In the genomic region with DNA sequence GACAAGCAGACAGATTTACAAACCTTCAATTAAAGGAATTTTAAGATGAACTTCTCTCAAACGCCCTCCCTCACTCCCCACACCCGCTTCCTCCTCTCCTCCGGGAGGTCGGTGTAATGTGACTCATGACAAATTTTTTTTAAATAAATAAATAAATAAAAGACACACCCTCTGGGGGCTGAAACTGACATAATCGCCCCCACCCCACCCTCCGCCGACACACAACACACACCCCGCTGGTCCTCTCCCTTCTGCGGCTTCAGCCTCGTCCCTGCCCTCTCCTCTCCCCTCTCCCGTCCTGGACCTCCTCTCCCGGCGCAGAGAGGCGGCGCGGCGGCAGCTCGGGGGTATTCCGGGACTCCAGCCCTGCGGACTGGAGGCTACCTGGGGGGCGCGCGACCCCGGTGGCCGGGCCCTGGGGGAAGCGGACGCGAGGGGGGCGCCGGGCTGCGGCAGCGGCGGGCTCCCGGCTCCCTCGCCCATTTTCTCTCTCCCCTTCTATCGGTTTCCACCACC, we compare ENCODE assay signal across 8 cellular contexts. TPM values are rescaled to one million over a fixed set of nuclear protein-coding genes. Genes with fewer than 3 reads are reported as not detected.
DNase-seq lines count a peak whose midpoint lies in the region; ATAC-seq and TF ChIP-seq lines count a peak whose summit lies in the region.

No MANE protein-coding gene starts in this region.

- peak overlapping the region; percentile 87 for H3K18ac ChIP-seq in trophoblast cell (ENCODE audit: low read length)

- H3K4ac ChIP-seq in trophoblast cell (ENCODE audit: low read depth, low read length), result peak overlapping the region; percentile 86

- H3K9ac ChIP-seq in trophoblast cell (ENCODE audit: low read length), result peak overlapping the region; percentile 93

- peak overlapping the region; percentile 30 for H4K91ac ChIP-seq in trophoblast cell (ENCODE audit: low read depth, low read length)

- no peak overlapping the region for H2AK5ac ChIP-seq in trophoblast cell (ENCODE audit: low read length)

- no peaks in the 10 kb centered on the region for H3K27me3 Mint-ChIP-seq in activated naive CD8-positive, alpha-beta T cell

- TF ChIP-seq EP300 in tibial nerve (IDR thresholded peaks at IDR 0.05), result no peak

- H3K4me1 Mint-ChIP-seq in activated naive CD8-positive, alpha-beta T cell (ENCODE audit: low read depth), result peaks cover 31% of the 10 kb centered on the region

- H3K14ac ChIP-seq in trophoblast cell (ENCODE audit: low read length), result peak overlapping the region; percentile 9

- H3K36me3 Mint-ChIP-seq in activated naive CD8-positive, alpha-beta T cell, result no peaks in the 10 kb centered on the region

- peak overlapping the region; percentile 41 for H2AFZ ChIP-seq in trophoblast cell (ENCODE audit: insufficient read depth, low read length, poor library complexity)

- peak overlapping the region; percentile 40 for H4K8ac ChIP-seq in trophoblast cell (ENCODE audit: low read depth, low read length)

- H4K12ac ChIP-seq in trophoblast cell (ENCODE audit: low read depth, low read length), result peak overlapping the region; percentile 25

- H3K79me1 ChIP-seq in trophoblast cell (ENCODE audit: low read length), result peaks cover 7% of the 10 kb centered on the region

- peaks cover 8% of the 10 kb centered on the region for H3K79me2 ChIP-seq in trophoblast cell (ENCODE audit: control insufficient read depth, insufficient read depth, low read length, poor library complexity)

- H3K27me3 ChIP-seq in SJSA1 (replicated peaks), result no peaks in the 10 kb centered on the region; the same call in 1 of the 2 replicates
- no peaks in the 10 kb centered on the region for H3K27me3 ChIP-seq in trophoblast cell (ENCODE audit: insufficient read depth, low read length)
- no peaks in the 10 kb centered on the region for H3K27me3 ChIP-seq in tibial nerve

- DNase-seq in ACHN (peak; percentile 70), SJSA1 (ENCODE audit: low read depth in 1 of 2, low spot score in 2 of 2) (peak; percentile 71 to 82), Right ventricle myocardium superior (peak; percentile 68), trophoblast cell (peak; percentile 53 to 58), tibial nerve (ENCODE audit: low spot score in 2 of 2) (peak; percentile 25 to 42)

- H3K9me3 ChIP-seq in SJSA1 (replicated peaks) (no peaks in the 10 kb centered on the region), trophoblast cell (ENCODE audit: insufficient read depth, low read depth, low read length) (no peaks in the 10 kb centered on the region), tibial nerve (no peaks in the 10 kb centered on the region)

- H3K4me3 Mint-ChIP-seq in activated naive CD8-positive, alpha-beta T cell, result peak overlapping the region; percentile 99

- no peak overlapping the region for H2BK12ac ChIP-seq in trophoblast cell (ENCODE audit: low read length)

- H3K4me2 ChIP-seq in trophoblast cell (ENCODE audit: low read length), result peak overlapping the region; percentile 66

- ATAC-seq in GM18867 (IDR thresholded peaks at IDR 0.05; ENCODE audit: unreplicated experiment) (peak; percentile 14), HG03342 (IDR thresholded peaks at IDR 0.05; ENCODE audit: unreplicated experiment) (peak; percentile 11), Right ventricle myocardium superior (ENCODE audit: poor library complexity) (peak; percentile 50)

- H3K23ac ChIP-seq in trophoblast cell (ENCODE audit: low read length), result no peak overlapping the region

- peak overlapping the region; percentile 78 for H3K4me3 ChIP-seq in SJSA1
- peak overlapping the region; percentile 90 for H3K4me3 ChIP-seq in trophoblast cell (ENCODE audit: low read depth, low read length)
- peak overlapping the region; percentile 81 to 99 (median 86) for H3K4me3 ChIP-seq in tibial nerve

- peak in 1 of 2 donors; percentile 1 for TF ChIP-seq POLR2A in tibial nerve (IDR thresholded peaks at IDR 0.05)

- WGBS in trophoblast cell (ENCODE audit: extremely low coverage, insufficient coverage, insufficient read length), result no CpG with 5 or more reads among the region's 36 CpGs
- WGBS in tibial nerve, 2 donors, result 0 to 1% methylated on average over 36 of the region's 36 CpGs

- peak overlapping the region; percentile 77 for H3K27ac ChIP-seq in SJSA1
- H3K27ac ChIP-seq in trophoblast cell (ENCODE audit: low read depth, low read length), result peak overlapping the region; percentile 89
- H3K27ac ChIP-seq in tibial nerve, result peak overlapping the region; percentile 71 to 98 (median 97)

- H3K27ac Mint-ChIP-seq in activated naive CD8-positive, alpha-beta T cell, result peak overlapping the region; percentile 99

- H3K9me3 Mint-ChIP-seq in activated naive CD8-positive, alpha-beta T cell (ENCODE audit: low read depth), result no peaks in the 10 kb centered on the region

- TF ChIP-seq CTCF in tibial nerve (IDR thresholded peaks at IDR 0.05), result peak in 1 of 5 experiments; percentile 3

- H3K36me3 ChIP-seq in SJSA1 (peaks cover 5% of the 10 kb centered on the region; the same call in 1 of the 2 replicates), trophoblast cell (ENCODE audit: control insufficient read depth in 1 of 2, insufficient read depth in 2 of 2, low read length in 2 of 2) (no peaks in the 10 kb centered on the region), tibial nerve (no peaks in the 10 kb centered on the region)

- intact Hi-C loops in Right ventricle myocardium superior (cut with DNase I), result no loop called here

- in situ Hi-C loops in ACHN (cut with HindIII; ENCODE audit: low pct_ligation_motif_present, low pct_unique_long_range_greater_than_20kb, low sequenced_read_pairs), result no loop called here

- H3K4me1 ChIP-seq in SJSA1 (replicated peaks), result peaks cover 13% of the 10 kb centered on the region
- H3K4me1 ChIP-seq in trophoblast cell (ENCODE audit: control insufficient read depth in 1 of 2, insufficient read depth in 2 of 2, low read length in 2 of 2), result no peaks in the 10 kb centered on the region
- H3K4me1 ChIP-seq in tibial nerve, result peaks cover 0 to 49% (median 9%) of the 10 kb centered on the region in 4 donors

- peak overlapping the region; percentile 88 for H2BK120ac ChIP-seq in trophoblast cell (ENCODE audit: insufficient read depth, low read length, poor library complexity)

- peak overlapping the region; percentile 90 for H2BK5ac ChIP-seq in trophoblast cell (ENCODE audit: low read depth, low read length, poor library complexity)

RNA-seq across cellular contexts. Expression of a gene that starts 0.7 kb away (rescaled TPM):
- 39.4 and 62.5 TPM in 2 replicates for total RNA-seq in SJSA1 (2014; rRNA removed; shearing (Covaris generic))
- total RNA-seq in Right ventricle myocardium superior (23.9 TPM), tibial nerve (10 to 100 TPM; 25.9 to 32.1 (median 29.9) TPM)
- 59.4 and 60.1 TPM in 2 replicates for polyA plus RNA-seq in trophoblast cell (2013)

Comparison
In these comparisons a context has a peak if more than half of its experiments do, and no peak if none do; other contexts are left out.
1. Peak in every context shown above with its lines: DNase-seq, ATAC-seq, H3K4me3 ChIP-seq and H3K27ac ChIP-seq.